Comparison of ENCODE assay signal across 1 cellular context in genomic region chr22:23179381-23180294, GRCh38.
TF ChIP-seq lines count a peak whose summit lies in the region.

No MANE protein-coding gene starts in this region.

TF ChIP-seq in HepG2, 621 proteins besides CTCF, POLR2A, EP300 and RAD21 (continued from another document):
- TF ChIP-seq, protein P1, sequence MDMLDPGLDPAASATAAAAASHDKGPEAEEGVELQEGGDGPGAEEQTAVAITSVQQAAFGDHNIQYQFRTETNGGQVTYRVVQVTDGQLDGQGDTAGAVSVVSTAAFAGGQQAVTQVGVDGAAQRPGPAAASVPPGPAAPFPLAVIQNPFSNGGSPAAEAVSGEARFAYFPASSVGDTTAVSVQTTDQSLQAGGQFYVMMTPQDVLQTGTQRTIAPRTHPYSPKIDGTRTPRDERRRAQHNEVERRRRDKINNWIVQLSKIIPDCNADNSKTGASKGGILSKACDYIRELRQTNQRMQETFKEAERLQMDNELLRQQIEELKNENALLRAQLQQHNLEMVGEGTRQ (IDR thresholded peaks at IDR 0.05; ENCODE audit: low read depth, low read length), result no peak
- TF ChIP-seq, protein P1 (CRISPR knock-in tag; IDR thresholded peaks at IDR 0.05; ENCODE audit: borderline replicate concordance), result no peak
- TF ChIP-seq, protein P2, sequence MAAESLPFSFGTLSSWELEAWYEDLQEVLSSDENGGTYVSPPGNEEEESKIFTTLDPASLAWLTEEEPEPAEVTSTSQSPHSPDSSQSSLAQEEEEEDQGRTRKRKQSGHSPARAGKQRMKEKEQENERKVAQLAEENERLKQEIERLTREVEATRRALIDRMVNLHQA (CRISPR knock-in tag; IDR thresholded peaks at IDR 0.05), result no peak
- TF ChIP-seq ZNF720 (CRISPR knock-in tag; IDR thresholded peaks at IDR 0.05) (no peak), MED8 (CRISPR knock-in tag; IDR thresholded peaks at IDR 0.05; ENCODE audit: insufficient replicate concordance) (no peak), ZNF660 (CRISPR knock-in tag; IDR thresholded peaks at IDR 0.05; ENCODE audit: borderline replicate concordance, low read depth) (no peak), ZNF484 (CRISPR knock-in tag; IDR thresholded peaks at IDR 0.05; ENCODE audit: borderline replicate concordance, low read depth) (no peak), ARID5B (CRISPR knock-in tag; IDR thresholded peaks at IDR 0.05) (no peak), ZNF292 (CRISPR knock-in tag; IDR thresholded peaks at IDR 0.05; ENCODE audit: borderline replicate concordance, low read depth) (peak; percentile 58; the same call in 1 of the 2 replicates), TEAD3 (CRISPR knock-in tag; optimal IDR thresholded peaks at IDR 0.05; ENCODE audit: borderline replicate concordance) (peak; percentile 9), ZNF724P (CRISPR knock-in tag; IDR thresholded peaks at IDR 0.05; ENCODE audit: borderline replicate concordance) (no peak), HOXD1 (CRISPR knock-in tag; IDR thresholded peaks at IDR 0.05) (no peak)
- TF ChIP-seq, protein P3, sequence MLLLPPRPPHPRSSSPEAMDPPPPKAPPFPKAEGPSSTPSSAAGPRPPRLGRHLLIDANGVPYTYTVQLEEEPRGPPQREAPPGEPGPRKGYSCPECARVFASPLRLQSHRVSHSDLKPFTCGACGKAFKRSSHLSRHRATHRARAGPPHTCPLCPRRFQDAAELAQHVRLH (CRISPR knock-in tag; IDR thresholded peaks at IDR 0.05; ENCODE audit: borderline replicate concordance, low read depth), result 0 out of 2 replicates have a peak, but pooled peaks have one; percentile 30
- TF ChIP-seq, protein P4, sequence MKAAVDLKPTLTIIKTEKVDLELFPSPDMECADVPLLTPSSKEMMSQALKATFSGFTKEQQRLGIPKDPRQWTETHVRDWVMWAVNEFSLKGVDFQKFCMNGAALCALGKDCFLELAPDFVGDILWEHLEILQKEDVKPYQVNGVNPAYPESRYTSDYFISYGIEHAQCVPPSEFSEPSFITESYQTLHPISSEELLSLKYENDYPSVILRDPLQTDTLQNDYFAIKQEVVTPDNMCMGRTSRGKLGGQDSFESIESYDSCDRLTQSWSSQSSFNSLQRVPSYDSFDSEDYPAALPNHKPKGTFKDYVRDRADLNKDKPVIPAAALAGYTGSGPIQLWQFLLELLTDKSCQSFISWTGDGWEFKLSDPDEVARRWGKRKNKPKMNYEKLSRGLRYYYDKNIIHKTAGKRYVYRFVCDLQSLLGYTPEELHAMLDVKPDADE (CRISPR knock-in tag; IDR thresholded peaks at IDR 0.05), result no peak
TF ChIP-seq in HepG2: peak in this region for 98.
